1 cellular context compared by ENCODE assay signal in the genomic region with DNA sequence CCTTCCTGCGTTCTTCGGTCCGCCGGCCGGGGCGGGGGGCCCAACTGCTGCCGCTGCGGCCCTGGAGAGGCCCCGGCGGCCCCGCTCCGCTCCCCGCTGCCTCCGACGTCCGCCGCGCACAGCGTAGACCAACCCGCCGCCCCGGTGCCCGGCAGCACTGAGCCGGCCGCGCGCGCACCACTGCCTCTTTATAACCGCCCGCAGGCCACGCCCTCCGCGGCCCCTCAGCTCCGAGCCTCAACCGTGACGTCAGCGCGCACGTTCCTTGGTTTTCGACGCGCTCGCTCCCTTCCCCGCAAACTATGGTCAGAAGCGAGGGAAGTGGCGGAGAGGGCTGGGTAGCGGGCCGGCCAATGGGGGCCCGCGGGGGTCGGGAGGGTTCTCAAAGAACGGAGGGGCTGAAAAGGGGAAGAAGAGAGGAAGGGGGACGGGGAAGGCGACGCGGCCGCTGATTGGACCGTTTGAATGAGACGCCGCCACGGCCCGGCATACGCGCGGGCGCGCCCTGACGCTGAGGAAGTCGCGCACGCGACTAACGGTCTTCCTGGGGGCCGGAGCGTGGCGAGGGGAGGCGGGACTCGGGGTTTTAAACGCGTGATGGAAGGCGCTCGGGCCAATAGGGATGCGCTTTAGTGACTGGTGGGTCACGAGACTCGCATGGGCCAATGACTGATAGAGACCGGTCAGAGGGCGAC.
TF ChIP-seq lines count a peak whose summit lies in the region.

A gene (minus strand): TSS at position 164 of the 695 bp plus-strand sequence. CDS start 199 bp downstream, outside the sequence.

TF ChIP-seq in HepG2, 621 proteins besides CTCF, POLR2A, EP300 and RAD21 (continued from another document and continues in another):
- TF ChIP-seq, protein P1, sequence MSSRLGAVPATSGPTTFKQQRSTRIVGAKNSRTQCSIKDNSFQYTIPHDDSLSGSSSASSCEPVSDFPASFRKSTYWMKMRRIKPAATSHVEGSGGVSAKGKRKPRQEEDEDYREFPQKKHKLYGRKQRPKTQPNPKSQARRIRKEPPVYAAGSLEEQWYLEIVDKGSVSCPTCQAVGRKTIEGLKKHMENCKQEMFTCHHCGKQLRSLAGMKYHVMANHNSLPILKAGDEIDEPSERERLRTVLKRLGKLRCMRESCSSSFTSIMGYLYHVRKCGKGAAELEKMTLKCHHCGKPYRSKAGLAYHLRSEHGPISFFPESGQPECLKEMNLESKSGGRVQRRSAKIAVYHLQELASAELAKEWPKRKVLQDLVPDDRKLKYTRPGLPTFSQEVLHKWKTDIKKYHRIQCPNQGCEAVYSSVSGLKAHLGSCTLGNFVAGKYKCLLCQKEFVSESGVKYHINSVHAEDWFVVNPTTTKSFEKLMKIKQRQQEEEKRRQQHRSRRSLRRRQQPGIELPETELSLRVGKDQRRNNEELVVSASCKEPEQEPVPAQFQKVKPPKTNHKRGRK (CRISPR knock-in tag; IDR thresholded peaks at IDR 0.05), result no peak
- TF ChIP-seq ZNF274 (CRISPR knock-in tag; IDR thresholded peaks at IDR 0.05) (no peak), ZNF451 (CRISPR knock-in tag; IDR thresholded peaks at IDR 0.05) (no peak), ZNF446 (CRISPR knock-in tag; IDR thresholded peaks at IDR 0.05) (no peak), ZNF792 (CRISPR knock-in tag; IDR thresholded peaks at IDR 0.05) (peak; percentile 83; the same call in 1 of the 2 replicates), ZSCAN29 (CRISPR knock-in tag; conservative IDR thresholded peaks at IDR 0.05) (peak; percentile 49; the same call in 1 of the 2 replicates), ATM (IDR thresholded peaks at IDR 0.05; ENCODE audit: borderline replicate concordance) (no peak), ZNF891 (CRISPR knock-in tag; IDR thresholded peaks at IDR 0.05) (0 out of 2 replicates have a peak, but pooled peaks have one; percentile 41), HHEX (CRISPR knock-in tag; IDR thresholded peaks at IDR 0.05) (no peak), ARNT (IDR thresholded peaks at IDR 0.05) (no peak), HOXA3 (CRISPR knock-in tag; IDR thresholded peaks at IDR 0.05) (peak; percentile 90), YY1 (IDR thresholded peaks at IDR 0.05; ENCODE audit: insufficient read depth, insufficient replicate concordance, low read depth, low read length) (peak; percentile 6), KAT8 (CRISPR knock-in tag; IDR thresholded peaks at IDR 0.05) (peak; percentile 62), TBP (CRISPR knock-in tag; IDR thresholded peaks at IDR 0.05) (no peak), SKI (IDR thresholded peaks at IDR 0.05; ENCODE audit: partially characterized antibody) (no peak), MED8 (CRISPR knock-in tag; IDR thresholded peaks at IDR 0.05; ENCODE audit: insufficient replicate concordance) (peak; percentile 76), PRMT3 (CRISPR knock-in tag; IDR thresholded peaks at IDR 0.05; ENCODE audit: borderline replicate concordance, low read depth) (no peak), ZNF12 (CRISPR knock-in tag; IDR thresholded peaks at IDR 0.05) (no peak), ZBTB3 (CRISPR knock-in tag; IDR thresholded peaks at IDR 0.05; ENCODE audit: borderline replicate concordance, low read depth) (no peak), GATAD1 (CRISPR knock-in tag; IDR thresholded peaks at IDR 0.05) (peak; percentile 64; the same call in 1 of the 2 replicates), ZNF367 (CRISPR knock-in tag; IDR thresholded peaks at IDR 0.05; ENCODE audit: borderline replicate concordance) (no peak), ZFP36L2 (CRISPR knock-in tag; IDR thresholded peaks at IDR 0.05) (no peak), MBD4 (IDR thresholded peaks at IDR 0.05; ENCODE audit: borderline replicate concordance, low read length) (no peak), ZNF724P (CRISPR knock-in tag; IDR thresholded peaks at IDR 0.05; ENCODE audit: borderline replicate concordance) (0 out of 2 replicates have a peak, but pooled peaks have one; percentile 76), ZNF335 (CRISPR knock-in tag; IDR thresholded peaks at IDR 0.05) (0 out of 2 replicates have a peak, but pooled peaks have one; percentile 23), MAZ (IDR thresholded peaks at IDR 0.05; ENCODE audit: borderline replicate concordance, low read depth, low read length) (0 out of 2 replicates have a peak, but pooled peaks have one; percentile 16), MAZ (CRISPR knock-in tag; IDR thresholded peaks at IDR 0.05; ENCODE audit: low read depth) (peak; percentile 66), JUNB (CRISPR knock-in tag; IDR thresholded peaks at IDR 0.05; ENCODE audit: borderline replicate concordance) (peak; percentile 51; the same call in 1 of the 2 replicates), IKZF4 (CRISPR knock-in tag; IDR thresholded peaks at IDR 0.05; ENCODE audit: borderline replicate concordance, low read depth, not compliant biosample characterization) (no peak), ZNF33B (CRISPR knock-in tag; IDR thresholded peaks at IDR 0.05) (no peak; the same call in 1 of the 2 replicates), SIX4 (CRISPR knock-in tag; IDR thresholded peaks at IDR 0.05) (0 out of 2 replicates have a peak, but pooled peaks have one; percentile 36)
- TF ChIP-seq, protein P2, sequence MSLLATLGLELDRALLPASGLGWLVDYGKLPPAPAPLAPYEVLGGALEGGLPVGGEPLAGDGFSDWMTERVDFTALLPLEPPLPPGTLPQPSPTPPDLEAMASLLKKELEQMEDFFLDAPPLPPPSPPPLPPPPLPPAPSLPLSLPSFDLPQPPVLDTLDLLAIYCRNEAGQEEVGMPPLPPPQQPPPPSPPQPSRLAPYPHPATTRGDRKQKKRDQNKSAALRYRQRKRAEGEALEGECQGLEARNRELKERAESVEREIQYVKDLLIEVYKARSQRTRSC (CRISPR knock-in tag; IDR thresholded peaks at IDR 0.05; ENCODE audit: low read depth), result 0 out of 2 replicates have a peak, but pooled peaks have one; percentile 59
- TF ChIP-seq, protein P3, sequence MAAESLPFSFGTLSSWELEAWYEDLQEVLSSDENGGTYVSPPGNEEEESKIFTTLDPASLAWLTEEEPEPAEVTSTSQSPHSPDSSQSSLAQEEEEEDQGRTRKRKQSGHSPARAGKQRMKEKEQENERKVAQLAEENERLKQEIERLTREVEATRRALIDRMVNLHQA (CRISPR knock-in tag; IDR thresholded peaks at IDR 0.05), result no peak
- TF ChIP-seq, protein P4, sequence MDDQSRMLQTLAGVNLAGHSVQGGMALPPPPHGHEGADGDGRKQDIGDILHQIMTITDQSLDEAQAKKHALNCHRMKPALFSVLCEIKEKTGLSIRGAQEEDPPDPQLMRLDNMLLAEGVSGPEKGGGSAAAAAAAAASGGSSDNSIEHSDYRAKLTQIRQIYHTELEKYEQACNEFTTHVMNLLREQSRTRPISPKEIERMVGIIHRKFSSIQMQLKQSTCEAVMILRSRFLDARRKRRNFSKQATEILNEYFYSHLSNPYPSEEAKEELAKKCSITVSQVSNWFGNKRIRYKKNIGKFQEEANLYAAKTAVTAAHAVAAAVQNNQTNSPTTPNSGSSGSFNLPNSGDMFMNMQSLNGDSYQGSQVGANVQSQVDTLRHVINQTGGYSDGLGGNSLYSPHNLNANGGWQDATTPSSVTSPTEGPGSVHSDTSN (CRISPR knock-in tag; IDR thresholded peaks at IDR 0.05; ENCODE audit: borderline replicate concordance), result no peak
- TF ChIP-seq, protein P5, sequence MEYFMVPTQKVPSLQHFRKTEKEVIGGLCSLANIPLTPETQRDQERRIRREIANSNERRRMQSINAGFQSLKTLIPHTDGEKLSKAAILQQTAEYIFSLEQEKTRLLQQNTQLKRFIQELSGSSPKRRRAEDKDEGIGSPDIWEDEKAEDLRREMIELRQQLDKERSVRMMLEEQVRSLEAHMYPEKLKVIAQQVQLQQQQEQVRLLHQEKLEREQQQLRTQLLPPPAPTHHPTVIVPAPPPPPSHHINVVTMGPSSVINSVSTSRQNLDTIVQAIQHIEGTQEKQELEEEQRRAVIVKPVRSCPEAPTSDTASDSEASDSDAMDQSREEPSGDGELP (IDR thresholded peaks at IDR 0.05; ENCODE audit: borderline replicate concordance, low read depth), result no peak
- TF ChIP-seq, protein P6, sequence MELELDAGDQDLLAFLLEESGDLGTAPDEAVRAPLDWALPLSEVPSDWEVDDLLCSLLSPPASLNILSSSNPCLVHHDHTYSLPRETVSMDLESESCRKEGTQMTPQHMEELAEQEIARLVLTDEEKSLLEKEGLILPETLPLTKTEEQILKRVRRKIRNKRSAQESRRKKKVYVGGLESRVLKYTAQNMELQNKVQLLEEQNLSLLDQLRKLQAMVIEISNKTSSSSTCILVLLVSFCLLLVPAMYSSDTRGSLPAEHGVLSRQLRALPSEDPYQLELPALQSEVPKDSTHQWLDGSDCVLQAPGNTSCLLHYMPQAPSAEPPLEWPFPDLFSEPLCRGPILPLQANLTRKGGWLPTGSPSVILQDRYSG (CRISPR knock-in tag; IDR thresholded peaks at IDR 0.05), result 0 out of 2 replicates have a peak, but pooled peaks have one; percentile 33
- TF ChIP-seq, protein P7, sequence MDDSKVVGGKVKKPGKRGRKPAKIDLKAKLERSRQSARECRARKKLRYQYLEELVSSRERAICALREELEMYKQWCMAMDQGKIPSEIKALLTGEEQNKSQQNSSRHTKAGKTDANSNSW (CRISPR knock-in tag; IDR thresholded peaks at IDR 0.05; ENCODE audit: borderline replicate concordance), result no peak
- TF ChIP-seq, protein P8, sequence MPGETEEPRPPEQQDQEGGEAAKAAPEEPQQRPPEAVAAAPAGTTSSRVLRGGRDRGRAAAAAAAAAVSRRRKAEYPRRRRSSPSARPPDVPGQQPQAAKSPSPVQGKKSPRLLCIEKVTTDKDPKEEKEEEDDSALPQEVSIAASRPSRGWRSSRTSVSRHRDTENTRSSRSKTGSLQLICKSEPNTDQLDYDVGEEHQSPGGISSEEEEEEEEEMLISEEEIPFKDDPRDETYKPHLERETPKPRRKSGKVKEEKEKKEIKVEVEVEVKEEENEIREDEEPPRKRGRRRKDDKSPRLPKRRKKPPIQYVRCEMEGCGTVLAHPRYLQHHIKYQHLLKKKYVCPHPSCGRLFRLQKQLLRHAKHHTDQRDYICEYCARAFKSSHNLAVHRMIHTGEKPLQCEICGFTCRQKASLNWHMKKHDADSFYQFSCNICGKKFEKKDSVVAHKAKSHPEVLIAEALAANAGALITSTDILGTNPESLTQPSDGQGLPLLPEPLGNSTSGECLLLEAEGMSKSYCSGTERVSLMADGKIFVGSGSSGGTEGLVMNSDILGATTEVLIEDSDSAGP (CRISPR knock-in tag; IDR thresholded peaks at IDR 0.05; ENCODE audit: borderline replicate concordance), result peak; percentile 38; the same call in 1 of the 2 replicates
- TF ChIP-seq, protein P9, sequence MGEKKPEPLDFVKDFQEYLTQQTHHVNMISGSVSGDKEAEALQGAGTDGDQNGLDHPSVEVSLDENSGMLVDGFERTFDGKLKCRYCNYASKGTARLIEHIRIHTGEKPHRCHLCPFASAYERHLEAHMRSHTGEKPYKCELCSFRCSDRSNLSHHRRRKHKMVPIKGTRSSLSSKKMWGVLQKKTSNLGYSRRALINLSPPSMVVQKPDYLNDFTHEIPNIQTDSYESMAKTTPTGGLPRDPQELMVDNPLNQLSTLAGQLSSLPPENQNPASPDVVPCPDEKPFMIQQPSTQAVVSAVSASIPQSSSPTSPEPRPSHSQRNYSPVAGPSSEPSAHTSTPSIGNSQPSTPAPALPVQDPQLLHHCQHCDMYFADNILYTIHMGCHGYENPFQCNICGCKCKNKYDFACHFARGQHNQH (CRISPR knock-in tag; IDR thresholded peaks at IDR 0.05), result no peak
- TF ChIP-seq, protein P10, sequence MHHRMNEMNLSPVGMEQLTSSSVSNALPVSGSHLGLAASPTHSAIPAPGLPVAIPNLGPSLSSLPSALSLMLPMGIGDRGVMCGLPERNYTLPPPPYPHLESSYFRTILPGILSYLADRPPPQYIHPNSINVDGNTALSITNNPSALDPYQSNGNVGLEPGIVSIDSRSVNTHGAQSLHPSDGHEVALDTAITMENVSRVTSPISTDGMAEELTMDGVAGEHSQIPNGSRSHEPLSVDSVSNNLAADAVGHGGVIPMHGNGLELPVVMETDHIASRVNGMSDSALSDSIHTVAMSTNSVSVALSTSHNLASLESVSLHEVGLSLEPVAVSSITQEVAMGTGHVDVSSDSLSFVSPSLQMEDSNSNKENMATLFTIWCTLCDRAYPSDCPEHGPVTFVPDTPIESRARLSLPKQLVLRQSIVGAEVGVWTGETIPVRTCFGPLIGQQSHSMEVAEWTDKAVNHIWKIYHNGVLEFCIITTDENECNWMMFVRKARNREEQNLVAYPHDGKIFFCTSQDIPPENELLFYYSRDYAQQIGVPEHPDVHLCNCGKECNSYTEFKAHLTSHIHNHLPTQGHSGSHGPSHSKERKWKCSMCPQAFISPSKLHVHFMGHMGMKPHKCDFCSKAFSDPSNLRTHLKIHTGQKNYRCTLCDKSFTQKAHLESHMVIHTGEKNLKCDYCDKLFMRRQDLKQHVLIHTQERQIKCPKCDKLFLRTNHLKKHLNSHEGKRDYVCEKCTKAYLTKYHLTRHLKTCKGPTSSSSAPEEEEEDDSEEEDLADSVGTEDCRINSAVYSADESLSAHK (CRISPR knock-in tag; IDR thresholded peaks at IDR 0.05; ENCODE audit: borderline replicate concordance), result no peak
- TF ChIP-seq, protein P11, sequence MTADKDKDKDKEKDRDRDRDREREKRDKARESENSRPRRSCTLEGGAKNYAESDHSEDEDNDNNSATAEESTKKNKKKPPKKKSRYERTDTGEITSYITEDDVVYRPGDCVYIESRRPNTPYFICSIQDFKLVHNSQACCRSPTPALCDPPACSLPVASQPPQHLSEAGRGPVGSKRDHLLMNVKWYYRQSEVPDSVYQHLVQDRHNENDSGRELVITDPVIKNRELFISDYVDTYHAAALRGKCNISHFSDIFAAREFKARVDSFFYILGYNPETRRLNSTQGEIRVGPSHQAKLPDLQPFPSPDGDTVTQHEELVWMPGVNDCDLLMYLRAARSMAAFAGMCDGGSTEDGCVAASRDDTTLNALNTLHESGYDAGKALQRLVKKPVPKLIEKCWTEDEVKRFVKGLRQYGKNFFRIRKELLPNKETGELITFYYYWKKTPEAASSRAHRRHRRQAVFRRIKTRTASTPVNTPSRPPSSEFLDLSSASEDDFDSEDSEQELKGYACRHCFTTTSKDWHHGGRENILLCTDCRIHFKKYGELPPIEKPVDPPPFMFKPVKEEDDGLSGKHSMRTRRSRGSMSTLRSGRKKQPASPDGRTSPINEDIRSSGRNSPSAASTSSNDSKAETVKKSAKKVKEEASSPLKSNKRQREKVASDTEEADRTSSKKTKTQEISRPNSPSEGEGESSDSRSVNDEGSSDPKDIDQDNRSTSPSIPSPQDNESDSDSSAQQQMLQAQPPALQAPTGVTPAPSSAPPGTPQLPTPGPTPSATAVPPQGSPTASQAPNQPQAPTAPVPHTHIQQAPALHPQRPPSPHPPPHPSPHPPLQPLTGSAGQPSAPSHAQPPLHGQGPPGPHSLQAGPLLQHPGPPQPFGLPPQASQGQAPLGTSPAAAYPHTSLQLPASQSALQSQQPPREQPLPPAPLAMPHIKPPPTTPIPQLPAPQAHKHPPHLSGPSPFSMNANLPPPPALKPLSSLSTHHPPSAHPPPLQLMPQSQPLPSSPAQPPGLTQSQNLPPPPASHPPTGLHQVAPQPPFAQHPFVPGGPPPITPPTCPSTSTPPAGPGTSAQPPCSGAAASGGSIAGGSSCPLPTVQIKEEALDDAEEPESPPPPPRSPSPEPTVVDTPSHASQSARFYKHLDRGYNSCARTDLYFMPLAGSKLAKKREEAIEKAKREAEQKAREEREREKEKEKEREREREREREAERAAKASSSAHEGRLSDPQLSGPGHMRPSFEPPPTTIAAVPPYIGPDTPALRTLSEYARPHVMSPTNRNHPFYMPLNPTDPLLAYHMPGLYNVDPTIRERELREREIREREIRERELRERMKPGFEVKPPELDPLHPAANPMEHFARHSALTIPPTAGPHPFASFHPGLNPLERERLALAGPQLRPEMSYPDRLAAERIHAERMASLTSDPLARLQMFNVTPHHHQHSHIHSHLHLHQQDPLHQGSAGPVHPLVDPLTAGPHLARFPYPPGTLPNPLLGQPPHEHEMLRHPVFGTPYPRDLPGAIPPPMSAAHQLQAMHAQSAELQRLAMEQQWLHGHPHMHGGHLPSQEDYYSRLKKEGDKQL (CRISPR knock-in tag; IDR thresholded peaks at IDR 0.05; ENCODE audit: low read depth), result no peak
